In genomic region chr3:129277829-129278271, GRCh38 we compare ENCODE assay signal across 8 cellular contexts. TPM values are rescaled to one million over a fixed set of nuclear protein-coding genes. Genes with fewer than 3 reads are reported as not detected.
DNase-seq lines count a peak whose midpoint lies in the region; ATAC-seq, FAIRE-seq and TF ChIP-seq lines count a peak whose summit lies in the region.

No MANE protein-coding gene starts in this region.

- H3K9ac ChIP-seq in colonic mucosa (ENCODE audit: low read depth in 2 of 2, low read length in 2 of 2) = peak overlapping the region; percentile 70 to 90

- H3K9me3 ChIP-seq in colonic mucosa (no peaks in the 10 kb centered on the region), muscle layer of duodenum (ENCODE audit: control insufficient read depth in 1 of 2, low read length in 2 of 2) (no peaks in the 10 kb centered on the region)

- no peaks in the 10 kb centered on the region for H3K36me3 ChIP-seq in colonic mucosa
- peaks cover 41 to 44% of the 10 kb centered on the region in 2 donors for H3K36me3 ChIP-seq in muscle layer of duodenum (ENCODE audit: control insufficient read depth in 1 of 2, insufficient read depth in 2 of 2, low read length in 2 of 2)

- intact Hi-C loops in colonic mucosa (cut with DNase I) = no loop called here

- H3K27me3 ChIP-seq in colonic mucosa (no peaks in the 10 kb centered on the region), muscle layer of duodenum (ENCODE audit: low read depth, low read length) (no peaks in the 10 kb centered on the region)

- H3K4me3 ChIP-seq in colonic mucosa (peak overlapping the region; percentile 74), muscle layer of duodenum (ENCODE audit: low read depth in 1 of 2, low read length in 2 of 2) (peak overlapping the region; percentile 71 to 85)

- ATAC-seq in HG03025 (IDR thresholded peaks at IDR 0.05; ENCODE audit: low FRiP score, unreplicated experiment) = no peak
- ATAC-seq in GM19324 (IDR thresholded peaks at IDR 0.05; ENCODE audit: low FRiP score, unreplicated experiment) = no peak

- no peak for FAIRE-seq in RCC 7860 (lab: Jason Lieb, UNC)

- peak overlapping the region; percentile 80 for H3K27ac ChIP-seq in colonic mucosa
- peak overlapping the region; percentile 84 for H3K27ac ChIP-seq in muscle layer of duodenum (ENCODE audit: low read length)

- no peak for TF ChIP-seq CTCF in colonic mucosa (IDR thresholded peaks at IDR 0.05)

- DNase-seq in EL (peak; percentile 22), NCI-H1436 (lab: John Stamatoyannopoulos, UW) (peak; percentile 80), colonic mucosa (peak; percentile 23), RCC 7860 (ENCODE audit: low spot score) (no peak), HT-29 (ENCODE audit: low spot score) (no peak)

- H3K4me1 ChIP-seq in colonic mucosa = peaks cover 7% of the 10 kb centered on the region
- H3K4me1 ChIP-seq in muscle layer of duodenum (ENCODE audit: control insufficient read depth in 1 of 2, insufficient read depth in 2 of 2, low read length in 2 of 2) = peaks cover 6 to 16% of the 10 kb centered on the region in 2 donors

RNA-seq across cellular contexts. Expression of gene HMCES, which starts 0.8 kb away (rescaled TPM):
- 10 to 100 TPM; 45.0 to 53.7 TPM for total RNA-seq in colonic mucosa
- total RNA-seq in HT-29 (2014; rRNA removed; shearing (Covaris generic)) = 58.0 and 63.5 TPM in 2 replicates

RNA-seq across cellular contexts. Expression of gene COPG1, which starts 28.4 kb away (rescaled TPM):
- total RNA-seq in colonic mucosa = 100 to 1,000 TPM; 285 to 288 TPM
- 186 and 190 TPM in 2 replicates for total RNA-seq in HT-29 (2014; rRNA removed; shearing (Covaris generic))

Comparison
In these comparisons a context has a peak if more than half of its experiments do, and no peak if none do; other contexts are left out.
1. DNase-seq: peak in EL (single experiment), NCI-H1436 (single experiment) and colonic mucosa (single experiment); none in RCC 7860 (single experiment) and HT-29 (single experiment).